ENCODE assay signal across 1 cellular context in genomic region chr1:96568639-96569038, GRCh38.
TF ChIP-seq lines count a peak whose summit lies in the region.

No MANE protein-coding gene starts in this region.

TF ChIP-seq in SK-N-SH treated with all-trans-retinoic acid at 6 μM for 48 hours, 23 proteins besides CTCF, POLR2A, EP300 and RAD21 (continued from another document):
- TF ChIP-seq BACH2 (CRISPR knock-in tag; IDR thresholded peaks at IDR 0.05; ENCODE audit: borderline replicate concordance): no peak
- no peak for TF ChIP-seq PPARA (CRISPR knock-in tag; IDR thresholded peaks at IDR 0.05; ENCODE audit: borderline replicate concordance)
